ENCODE assay signal across 8 cellular contexts in the genomic region with DNA sequence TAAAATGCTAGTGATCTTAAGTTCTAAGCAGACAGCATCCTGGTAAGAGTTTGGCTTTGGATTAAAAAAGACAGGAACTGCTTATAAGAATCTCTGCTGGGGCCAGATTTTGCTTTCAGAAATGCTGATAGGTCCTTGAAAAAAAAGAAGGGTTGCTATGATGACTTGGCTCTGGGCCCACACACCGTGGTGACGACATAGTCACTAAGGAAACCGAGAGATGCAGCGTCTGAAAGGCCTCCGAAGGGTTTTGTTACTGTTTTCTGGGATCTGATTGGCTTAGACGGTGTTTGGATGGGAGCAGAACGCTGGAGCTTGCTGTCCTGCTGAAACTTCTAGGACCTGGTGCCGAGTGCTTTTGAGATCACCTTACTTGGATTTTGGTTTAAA. TPM values are rescaled to one million over a fixed set of nuclear protein-coding genes. Genes with fewer than 3 reads are reported as not detected.
DNase-seq lines count a peak whose midpoint lies in the region; ATAC-seq and TF ChIP-seq lines count a peak whose summit lies in the region.

No MANE protein-coding gene starts in this region.

- H3K4me1 Mint-ChIP-seq in CD14-positive monocyte (peaks cover 56% of the 10 kb centered on the region), mesothelial cell of epicardium (peaks cover 29% of the 10 kb centered on the region)

- TF ChIP-seq CTCF in CD14-positive monocyte (IDR thresholded peaks at IDR 0.05) (no peak), mesothelial cell of epicardium (IDR thresholded peaks at IDR 0.05; ENCODE audit: unreplicated experiment) (no peak)

- peaks cover 24 to 34% of the 10 kb centered on the region in 2 donors for H3K36me3 Mint-ChIP-seq in CD14-positive monocyte
- H3K36me3 Mint-ChIP-seq in mesothelial cell of epicardium = peaks cover 5% of the 10 kb centered on the region

- peak; percentile 56 for ATAC-seq in GM21717 (IDR thresholded peaks at IDR 0.05; ENCODE audit: unreplicated experiment)
- ATAC-seq in GM19397 (IDR thresholded peaks at IDR 0.05; ENCODE audit: unreplicated experiment) = no peak

- H3K27me3 Mint-ChIP-seq in CD14-positive monocyte (ENCODE audit: low read depth in 3 of 3) (peaks cover 0 to 2% (median 0%) of the 10 kb centered on the region in 3 donors), mesothelial cell of epicardium (ENCODE audit: low read depth) (no peaks in the 10 kb centered on the region)

- peak overlapping the region; percentile 53 to 84 for H3K4me3 Mint-ChIP-seq in CD14-positive monocyte
- peak overlapping the region; percentile 30 for H3K4me3 Mint-ChIP-seq in mesothelial cell of epicardium

- intact Hi-C loops in CD14-positive monocyte (cut with micrococcal nuclease) = no loop called here

- DNase-seq in CD14-positive monocyte (ENCODE audit: low spot score) = peak; percentile 88
- DNase-seq in NCI-H2107 treated with DMSO at 0.1 percent for 48 hours (lab: John Stamatoyannopoulos, UW; ENCODE audit: unreplicated experiment) = peak; percentile 57
- peak; percentile 81 to 88 for DNase-seq in activated CD4-positive, alpha-beta T cell treated with anti-CD3 and anti-CD28 coated beads, Interleukin-2, amount 50 U/mL, for 48 hours
- peak; percentile 78 to 93 for DNase-seq in dermis microvascular lymphatic vessel endothelial cell (ENCODE audit: low read depth in 2 of 2)
- DNase-seq in mesothelial cell of epicardium (ENCODE audit: low spot score in 2 of 2, unreplicated experiment in 2 of 2) = peak; percentile 58 to 80
- peak; percentile 75 for DNase-seq in stimulated activated CD8-positive, alpha-beta memory T cell treated with anti-CD3 and anti-CD28 coated beads, Interleukin-12 subunit alpha, Interleukin-12 subunit beta, amount 100 ng/mL, for 4 hours (ENCODE audit: low read depth)

- H3K9me3 Mint-ChIP-seq in CD14-positive monocyte (no peaks in the 10 kb centered on the region), mesothelial cell of epicardium (no peaks in the 10 kb centered on the region)

- H3K27ac Mint-ChIP-seq in CD14-positive monocyte (peak overlapping the region; percentile 92 to 97 (median 94)), mesothelial cell of epicardium (peak overlapping the region; percentile 95)

RNA-seq across cellular contexts. Expression of a gene that starts 8.4 kb away (rescaled TPM):
- 10 to 100 TPM; 20.0 to 27.9 TPM for polyA plus RNA-seq in CD14-positive monocyte
- total RNA-seq in dermis microvascular lymphatic vessel endothelial cell = 9.0 and 25.2 TPM in 2 replicates
- 227 to 235 TPM (median 229 TPM) in 3 replicates for total RNA-seq in mesothelial cell of epicardium

RNA-seq across cellular contexts. Expression of a gene that starts 33.4 kb away (rescaled TPM):
- 10 to 100 TPM; 14.0 to 19.0 TPM for polyA plus RNA-seq in CD14-positive monocyte
- total RNA-seq in dermis microvascular lymphatic vessel endothelial cell (not detected in 2 replicates), mesothelial cell of epicardium (0.59 to 0.87 TPM (median 0.84 TPM) in 3 replicates)
